In the genomic region with DNA sequence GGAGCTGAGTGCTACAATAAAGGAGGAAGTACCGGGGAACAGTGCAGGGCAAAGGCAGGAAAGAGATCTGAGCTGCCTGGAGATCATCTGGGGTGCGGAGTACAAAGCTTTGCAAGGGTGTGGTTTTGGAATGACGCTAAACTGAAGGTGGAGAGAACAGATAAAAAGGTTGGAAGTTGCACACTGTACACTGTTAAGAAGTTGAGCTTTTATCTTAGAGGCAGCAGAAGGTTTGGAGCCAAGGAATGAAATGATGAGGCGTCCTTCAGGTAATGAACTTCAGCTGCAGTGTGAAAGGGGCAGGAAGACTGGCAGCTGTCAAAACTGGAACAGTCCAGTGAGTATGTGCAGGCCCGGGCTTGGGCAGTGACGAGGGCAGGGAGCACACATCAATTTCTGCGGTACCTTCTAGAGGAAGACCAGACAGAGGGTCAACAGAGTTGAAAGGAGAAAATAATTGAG, we compare ENCODE assay signal across 1 cellular context.
A peak's percentile ranks its signal among the peaks of the same experiment; 100 is the strongest.
TF ChIP-seq lines count a peak whose summit lies in the region.

No MANE protein-coding gene starts in this region.

TF ChIP-seq in K562, 482 proteins besides CTCF, POLR2A, EP300 and RAD21 (continued from another document and continues in another):
- TF ChIP-seq UBTF (IDR thresholded peaks at IDR 0.05; ENCODE audit: borderline replicate concordance in 1 of 2, low read depth in 2 of 2, low read length in 2 of 2) (peak in 1 of 2 experiments; percentile 72; a peak in 1 of 4 replicates), BCL6 (CRISPR knock-in tag; IDR thresholded peaks at IDR 0.05) (peak; percentile 66; the same call in 1 of the 2 replicates), HEY1 (CRISPR knock-in tag; IDR thresholded peaks at IDR 0.05; ENCODE audit: borderline replicate concordance) (no peak), TSC22D4 (tag; IDR thresholded peaks at IDR 0.05) (no peak), BCOR (IDR thresholded peaks at IDR 0.05) (peak; percentile 92), ATF6 (CRISPR knock-in tag; IDR thresholded peaks at IDR 0.05) (no peak), CBFA2T3 (IDR thresholded peaks at IDR 0.05) (peak; percentile 99), FOXA3 (CRISPR knock-in tag; conservative IDR thresholded peaks at IDR 0.05 in 1 of 2, IDR thresholded peaks at IDR 0.05 in 1 of 2) (peak in 1 of 2 experiments; percentile 40; a peak in 1 of 4 replicates), HDAC2 (IDR thresholded peaks at IDR 0.05) (peak; percentile 98), ZNF589 (CRISPR knock-in tag; IDR thresholded peaks at IDR 0.05; ENCODE audit: low read depth) (peak; percentile 96), BRD9 (IDR thresholded peaks at IDR 0.05; ENCODE audit: low read depth, partially characterized antibody) (peak; percentile 33), MIER1 (IDR thresholded peaks at IDR 0.05; ENCODE audit: low read depth) (0 out of 2 replicates have a peak, but pooled peaks have one; percentile 48), SMARCE1 (IDR thresholded peaks at IDR 0.05) (peak; percentile 99), HIVEP1 (CRISPR knock-in tag; IDR thresholded peaks at IDR 0.05) (no peak), NBN (IDR thresholded peaks at IDR 0.05; ENCODE audit: low read depth) (peak; percentile 98), CBFB (CRISPR knock-in tag; IDR thresholded peaks at IDR 0.05) (peak; percentile 79; the same call in 1 of the 2 replicates), AFF1 (IDR thresholded peaks at IDR 0.05; ENCODE audit: low read depth in 1 of 2, partially characterized antibody in 2 of 2) (peak; percentile 74 to 91), GATAD2A (IDR thresholded peaks at IDR 0.05) (peak; percentile 65; the same call in 1 of the 2 replicates), ZNF785 (CRISPR knock-in tag; IDR thresholded peaks at IDR 0.05) (no peak), DPF2 (IDR thresholded peaks at IDR 0.05) (peak; percentile 99), C11orf30 (IDR thresholded peaks at IDR 0.05; ENCODE audit: low read depth) (peak; percentile 56; the same call in 1 of the 2 replicates), SUPT5H (IDR thresholded peaks at IDR 0.05) (0 out of 2 replicates have a peak, but pooled peaks have one; percentile 30), CREB3L1 (IDR thresholded peaks at IDR 0.05; ENCODE audit: borderline replicate concordance, low read depth) (peak; percentile 63; the same call in 1 of the 2 replicates), TAF1 (IDR thresholded peaks at IDR 0.05; ENCODE audit: control insufficient read depth, extremely low read depth, insufficient read depth, low read length, severe bottlenecking) (peak; percentile 30), ARNT (IDR thresholded peaks at IDR 0.05) (peak; percentile 93 to 96), FOSL1 (tag; conservative IDR thresholded peaks at IDR 0.05) (peak; percentile 83), PTTG1 (tag; IDR thresholded peaks at IDR 0.05; ENCODE audit: low read depth) (no peak), ZFP36 (IDR thresholded peaks at IDR 0.05; ENCODE audit: low read depth, low read length, partially characterized antibody) (peak; percentile 3), SETDB1 (IDR thresholded peaks at IDR 0.05; ENCODE audit: low read length) (no peak), SAFB2 (IDR thresholded peaks at IDR 0.05; ENCODE audit: borderline replicate concordance, low read depth, low read length, severe bottlenecking) (no peak), PURB (CRISPR knock-in tag; IDR thresholded peaks at IDR 0.05; ENCODE audit: low read depth) (no peak), PML (IDR thresholded peaks at IDR 0.05; ENCODE audit: low read length) (peak; percentile 98), KLF16 (IDR thresholded peaks at IDR 0.05) (peak; percentile 96)
- TF ChIP-seq, protein P1, sequence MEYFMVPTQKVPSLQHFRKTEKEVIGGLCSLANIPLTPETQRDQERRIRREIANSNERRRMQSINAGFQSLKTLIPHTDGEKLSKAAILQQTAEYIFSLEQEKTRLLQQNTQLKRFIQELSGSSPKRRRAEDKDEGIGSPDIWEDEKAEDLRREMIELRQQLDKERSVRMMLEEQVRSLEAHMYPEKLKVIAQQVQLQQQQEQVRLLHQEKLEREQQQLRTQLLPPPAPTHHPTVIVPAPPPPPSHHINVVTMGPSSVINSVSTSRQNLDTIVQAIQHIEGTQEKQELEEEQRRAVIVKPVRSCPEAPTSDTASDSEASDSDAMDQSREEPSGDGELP (CRISPR knock-in tag; IDR thresholded peaks at IDR 0.05; ENCODE audit: borderline replicate concordance): peak; percentile 84
- TF ChIP-seq, protein P2, sequence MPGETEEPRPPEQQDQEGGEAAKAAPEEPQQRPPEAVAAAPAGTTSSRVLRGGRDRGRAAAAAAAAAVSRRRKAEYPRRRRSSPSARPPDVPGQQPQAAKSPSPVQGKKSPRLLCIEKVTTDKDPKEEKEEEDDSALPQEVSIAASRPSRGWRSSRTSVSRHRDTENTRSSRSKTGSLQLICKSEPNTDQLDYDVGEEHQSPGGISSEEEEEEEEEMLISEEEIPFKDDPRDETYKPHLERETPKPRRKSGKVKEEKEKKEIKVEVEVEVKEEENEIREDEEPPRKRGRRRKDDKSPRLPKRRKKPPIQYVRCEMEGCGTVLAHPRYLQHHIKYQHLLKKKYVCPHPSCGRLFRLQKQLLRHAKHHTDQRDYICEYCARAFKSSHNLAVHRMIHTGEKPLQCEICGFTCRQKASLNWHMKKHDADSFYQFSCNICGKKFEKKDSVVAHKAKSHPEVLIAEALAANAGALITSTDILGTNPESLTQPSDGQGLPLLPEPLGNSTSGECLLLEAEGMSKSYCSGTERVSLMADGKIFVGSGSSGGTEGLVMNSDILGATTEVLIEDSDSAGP (CRISPR knock-in tag; IDR thresholded peaks at IDR 0.05): no peak
- TF ChIP-seq, protein P3, sequence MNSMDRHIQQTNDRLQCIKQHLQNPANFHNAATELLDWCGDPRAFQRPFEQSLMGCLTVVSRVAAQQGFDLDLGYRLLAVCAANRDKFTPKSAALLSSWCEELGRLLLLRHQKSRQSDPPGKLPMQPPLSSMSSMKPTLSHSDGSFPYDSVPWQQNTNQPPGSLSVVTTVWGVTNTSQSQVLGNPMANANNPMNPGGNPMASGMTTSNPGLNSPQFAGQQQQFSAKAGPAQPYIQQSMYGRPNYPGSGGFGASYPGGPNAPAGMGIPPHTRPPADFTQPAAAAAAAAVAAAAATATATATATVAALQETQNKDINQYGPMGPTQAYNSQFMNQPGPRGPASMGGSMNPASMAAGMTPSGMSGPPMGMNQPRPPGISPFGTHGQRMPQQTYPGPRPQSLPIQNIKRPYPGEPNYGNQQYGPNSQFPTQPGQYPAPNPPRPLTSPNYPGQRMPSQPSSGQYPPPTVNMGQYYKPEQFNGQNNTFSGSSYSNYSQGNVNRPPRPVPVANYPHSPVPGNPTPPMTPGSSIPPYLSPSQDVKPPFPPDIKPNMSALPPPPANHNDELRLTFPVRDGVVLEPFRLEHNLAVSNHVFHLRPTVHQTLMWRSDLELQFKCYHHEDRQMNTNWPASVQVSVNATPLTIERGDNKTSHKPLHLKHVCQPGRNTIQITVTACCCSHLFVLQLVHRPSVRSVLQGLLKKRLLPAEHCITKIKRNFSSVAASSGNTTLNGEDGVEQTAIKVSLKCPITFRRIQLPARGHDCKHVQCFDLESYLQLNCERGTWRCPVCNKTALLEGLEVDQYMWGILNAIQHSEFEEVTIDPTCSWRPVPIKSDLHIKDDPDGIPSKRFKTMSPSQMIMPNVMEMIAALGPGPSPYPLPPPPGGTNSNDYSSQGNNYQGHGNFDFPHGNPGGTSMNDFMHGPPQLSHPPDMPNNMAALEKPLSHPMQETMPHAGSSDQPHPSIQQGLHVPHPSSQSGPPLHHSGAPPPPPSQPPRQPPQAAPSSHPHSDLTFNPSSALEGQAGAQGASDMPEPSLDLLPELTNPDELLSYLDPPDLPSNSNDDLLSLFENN (IDR thresholded peaks at IDR 0.05; ENCODE audit: low read depth in 2 of 2, low read length in 2 of 2): peak in 1 of 2 experiments; percentile 97; a peak in 2 of 4 replicates
- TF ChIP-seq, protein P4, sequence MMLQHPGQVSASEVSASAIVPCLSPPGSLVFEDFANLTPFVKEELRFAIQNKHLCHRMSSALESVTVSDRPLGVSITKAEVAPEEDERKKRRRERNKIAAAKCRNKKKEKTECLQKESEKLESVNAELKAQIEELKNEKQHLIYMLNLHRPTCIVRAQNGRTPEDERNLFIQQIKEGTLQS (IDR thresholded peaks at IDR 0.05): peak; percentile 76
- TF ChIP-seq, protein P4 (CRISPR knock-in tag; conservative IDR thresholded peaks at IDR 0.05): no peak; the same call in 1 of the 2 replicates
- TF ChIP-seq, protein P5, sequence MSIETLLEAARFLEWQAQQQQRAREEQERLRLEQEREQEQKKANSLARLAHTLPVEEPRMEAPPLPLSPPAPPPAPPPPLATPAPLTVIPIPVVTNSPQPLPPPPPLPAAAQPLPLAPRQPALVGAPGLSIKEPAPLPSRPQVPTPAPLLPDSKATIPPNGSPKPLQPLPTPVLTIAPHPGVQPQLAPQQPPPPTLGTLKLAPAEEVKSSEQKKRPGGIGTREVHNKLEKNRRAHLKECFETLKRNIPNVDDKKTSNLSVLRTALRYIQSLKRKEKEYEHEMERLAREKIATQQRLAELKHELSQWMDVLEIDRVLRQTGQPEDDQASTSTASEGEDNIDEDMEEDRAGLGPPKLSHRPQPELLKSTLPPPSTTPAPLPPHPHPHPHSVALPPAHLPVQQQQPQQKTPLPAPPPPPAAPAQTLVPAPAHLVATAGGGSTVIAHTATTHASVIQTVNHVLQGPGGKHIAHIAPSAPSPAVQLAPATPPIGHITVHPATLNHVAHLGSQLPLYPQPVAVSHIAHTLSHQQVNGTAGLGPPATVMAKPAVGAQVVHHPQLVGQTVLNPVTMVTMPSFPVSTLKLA (conservative IDR thresholded peaks at IDR 0.05): peak; percentile 20 to 78; a peak in 2 of 4 replicates
